In genomic region chr15:54410481-54410880, GRCh38 we compare ENCODE assay signal across 24 cellular contexts.
"Had no signal": no experiment of that assay in that cellular context is flagged by ENCODE, and none has a peak within 500 bp of the region (broad histone marks: within the 10 kb centered on the region; RNA-seq: fewer than 3 reads in every experiment).

No MANE protein-coding gene starts in this region.

- DNase-seq: stimulated activated CD4-positive, alpha-beta T cell treated with anti-CD3 and anti-CD28 coated beads, Interleukin-2, amount 100 ng/mL, for 48 hours; stimulated activated CD4-positive, alpha-beta T cell treated with anti-CD3 and anti-CD28 coated beads, Interleukin-4, amount 100 ng/mL, for 1 hour; stimulated activated CD4-positive, alpha-beta T cell treated with anti-CD3 and anti-CD28 coated beads, Interleukin-4, amount 100 ng/mL, for 24 hours; stimulated activated CD4-positive, alpha-beta T cell treated with anti-CD3 and anti-CD28 coated beads, Interleukin-4, amount 100 ng/mL, for 4 hours; stimulated activated CD8-positive, alpha-beta memory T cell treated with anti-CD3 and anti-CD28 coated beads, Interleukin-4, amount 100 ng/mL, for 48 hours; stimulated activated naive B cell treated with anti-CD40 and anti-IgM and Interleukin-4, amounts not matched to agents 10 μg/mL and 1 μg/mL and 100 μg/mL, for 72 hours; stimulated activated naive CD4-positive, alpha-beta T cell; stimulated activated naive CD4-positive, alpha-beta T cell treated with Interleukin-2 at 50 U/mL for 16 hours; stimulated activated naive CD8-positive, alpha-beta T cell treated with anti-CD3 and anti-CD28 coated beads, Interleukin-15, amount 100 ng/mL, for 72 hours; stimulated activated naive CD8-positive, alpha-beta T cell treated with anti-CD3 and anti-CD28 coated beads, Interleukin-15, Interleukin-2, amounts not matched to agents 100 U/mL and 50 U/mL, for 24 hours; stomach; substantia nigra; testis; thyroid gland; tibial artery; transverse colon; trophoblast cell; upper lobe of left lung; upper lobe of right lung; uterus had no signal

- H3K4me3 ChIP-seq: stomach, suprapubic skin, testis, thoracic aorta, thyroid gland, tibial artery, tibial nerve, transverse colon, upper lobe of left lung, upper lobe of right lung, uterus, vagina had no signal
